In genomic region chr2:182004945-182005344, GRCh38 we compare ENCODE assay signal across 6 cellular contexts.
"Had no signal": no experiment of that assay in that cellular context is flagged by ENCODE, and none has a peak within 500 bp of the region (broad histone marks: within the 10 kb centered on the region; RNA-seq: fewer than 3 reads in every experiment).

No MANE protein-coding gene starts in this region.

- DNase-seq: H9, HCEC 1CT, IMR-90, KG1 had no signal

- ATAC-seq: GM23338, K562 had no signal

- H3K4me3 ChIP-seq: GM23338, K562 had no signal
